ENCODE assay signal across 25 cellular contexts in genomic region chr22:23274146-23274526, GRCh38.
DNase-seq lines count a peak whose midpoint lies in the region; ATAC-seq lines count a peak whose summit lies in the region.
"Had no signal": no experiment of that assay in that cellular context is flagged by ENCODE, and none has a peak within 500 bp of the region (broad histone marks: within the 10 kb centered on the region; RNA-seq: fewer than 3 reads in every experiment).

No MANE protein-coding gene starts in this region.

- H3K4me3 Mint-ChIP-seq in stimulated activated naive CD8-positive, alpha-beta T cell treated with anti-CD3 and anti-CD28 coated beads, Interleukin-15, Interleukin-2, amounts not matched to agents 100 ng/mL and 50 ng/mL, for 24 hours = no peak overlapping the region
- no peak overlapping the region for H3K4me3 Mint-ChIP-seq in stimulated activated naive CD8-positive, alpha-beta T cell treated with anti-CD3 and anti-CD28 coated beads, Interleukin-15, amount 100 ng/mL, for 72 hours
- H3K4me3 Mint-ChIP-seq in T-helper 17 cell = peak overlapping the region; percentile 15
- no peak overlapping the region for H3K4me3 Mint-ChIP-seq in activated CD4-positive, alpha-beta memory T cell treated with anti-CD3 and anti-CD28 coated beads for 36 hours
- no peak overlapping the region for H3K4me3 Mint-ChIP-seq in activated CD4-positive, alpha-beta T cell treated with anti-CD3 and anti-CD28 coated beads, Interleukin-2, amount 10 ng/mL, durations not matched to agents 7 days and 5 days
- H3K4me3 Mint-ChIP-seq: CD4-positive, alpha-beta T cell had no signal

- no peak for ATAC-seq in stimulated activated naive CD8-positive, alpha-beta T cell treated with anti-CD3 and anti-CD28 coated beads, Interleukin-15, amount 100 ng/mL, for 72 hours
- no peak for ATAC-seq in T-helper 17 cell
- no peak for ATAC-seq in HG03196 (IDR thresholded peaks at IDR 0.05; ENCODE audit: unreplicated experiment)
- ATAC-seq: PC-3, Right ventricle myocardium inferior, SK-N-SH treated with all-trans-retinoic acid at 6 μM for 48 hours had no signal

- POLR2A ChIA-PET in activated CD4-positive, alpha-beta memory T cell treated with anti-CD3 and anti-CD28 coated beads for 36 hours (lab: Charles Lee) = no interaction called here
- POLR2A ChIA-PET in activated CD4-positive, alpha-beta T cell treated with anti-CD3 and anti-CD28 coated beads, Interleukin-2, amount 10 ng/mL, durations not matched to agents 7 days and 5 days (lab: Charles Lee) = no interaction called here

- peaks cover 15% of the 10 kb centered on the region for H3K36me3 Mint-ChIP-seq in stimulated activated naive CD8-positive, alpha-beta T cell treated with anti-CD3 and anti-CD28 coated beads, Interleukin-15, Interleukin-2, amounts not matched to agents 100 ng/mL and 50 ng/mL, for 24 hours (ENCODE audit: low read depth)
- no peaks in the 10 kb centered on the region for H3K36me3 Mint-ChIP-seq in T-helper 17 cell (ENCODE audit: low read depth)
- H3K36me3 Mint-ChIP-seq in activated CD4-positive, alpha-beta memory T cell treated with anti-CD3 and anti-CD28 coated beads for 36 hours = peaks cover 10% of the 10 kb centered on the region
- peaks cover 7% of the 10 kb centered on the region for H3K36me3 Mint-ChIP-seq in activated CD4-positive, alpha-beta T cell treated with anti-CD3 and anti-CD28 coated beads, Interleukin-2, amount 10 ng/mL, durations not matched to agents 7 days and 5 days (ENCODE audit: low read depth)

- intact Hi-C loops in head of caudate nucleus (cut with DNase I) = no loop called here
- intact Hi-C loops in activated CD4-positive, alpha-beta memory T cell treated with anti-CD3 and anti-CD28 coated beads for 36 hours (cut with micrococcal nuclease) = no loop called here

- H3K4me1 Mint-ChIP-seq in stimulated activated naive CD8-positive, alpha-beta T cell treated with anti-CD3 and anti-CD28 coated beads, Interleukin-15, Interleukin-2, amounts not matched to agents 100 ng/mL and 50 ng/mL, for 24 hours (ENCODE audit: low read depth) = peaks cover 29% of the 10 kb centered on the region
- H3K4me1 Mint-ChIP-seq in stimulated activated naive CD8-positive, alpha-beta T cell treated with anti-CD3 and anti-CD28 coated beads, Interleukin-15, amount 100 ng/mL, for 72 hours = peaks cover 10% of the 10 kb centered on the region
- H3K4me1 Mint-ChIP-seq in T-helper 17 cell = peaks cover 7% of the 10 kb centered on the region
- peaks cover 13% of the 10 kb centered on the region for H3K4me1 Mint-ChIP-seq in activated CD4-positive, alpha-beta memory T cell treated with anti-CD3 and anti-CD28 coated beads for 36 hours (ENCODE audit: low read depth)
- H3K4me1 Mint-ChIP-seq in activated CD4-positive, alpha-beta T cell treated with anti-CD3 and anti-CD28 coated beads, Interleukin-2, amount 10 ng/mL, durations not matched to agents 7 days and 5 days = peaks cover 5% of the 10 kb centered on the region

- DNase-seq in stimulated activated naive CD8-positive, alpha-beta T cell treated with anti-CD3 and anti-CD28 coated beads, Interleukin-15, amount 100 ng/mL, for 72 hours = no peak
- DNase-seq in T-helper 17 cell = no peak
- DNase-seq in head of caudate nucleus = peak in 39 of 42 donors; percentile 30 to 91 (median 68)
- no peak for DNase-seq in activated CD4-positive, alpha-beta memory T cell treated with anti-CD3 and anti-CD28 coated beads for 36 hours
- DNase-seq in activated CD4-positive, alpha-beta T cell treated with anti-CD3 and anti-CD28 coated beads, Interleukin-2, amount 10 ng/mL, durations not matched to agents 7 days and 5 days = no peak
- DNase-seq: CD4-positive, alpha-beta T cell; COR-L47; GM23248; H7; KG1; MM.1S; NCI-H1048; NCI-H1436; NCI-H1930; NCI-H2107; NCI-H446; NCI-H524 treated with DMSO at 0.1 percent for 48 hours; NCI-H774; PC-3; SJCRH30 had no signal

- no peaks in the 10 kb centered on the region for H3K9me3 Mint-ChIP-seq in stimulated activated naive CD8-positive, alpha-beta T cell treated with anti-CD3 and anti-CD28 coated beads, Interleukin-15, Interleukin-2, amounts not matched to agents 100 ng/mL and 50 ng/mL, for 24 hours
- no peaks in the 10 kb centered on the region for H3K9me3 Mint-ChIP-seq in stimulated activated naive CD8-positive, alpha-beta T cell treated with anti-CD3 and anti-CD28 coated beads, Interleukin-15, amount 100 ng/mL, for 72 hours
- H3K9me3 Mint-ChIP-seq in activated CD4-positive, alpha-beta memory T cell treated with anti-CD3 and anti-CD28 coated beads for 36 hours = no peaks in the 10 kb centered on the region
- H3K9me3 Mint-ChIP-seq in activated CD4-positive, alpha-beta T cell treated with anti-CD3 and anti-CD28 coated beads, Interleukin-2, amount 10 ng/mL, durations not matched to agents 7 days and 5 days = no peaks in the 10 kb centered on the region
- H3K9me3 Mint-ChIP-seq: CD4-positive, alpha-beta T cell had no signal

- CTCF ChIA-PET in activated CD4-positive, alpha-beta memory T cell treated with anti-CD3 and anti-CD28 coated beads for 36 hours (lab: Charles Lee) = no interaction called here
- CTCF ChIA-PET in activated CD4-positive, alpha-beta T cell treated with anti-CD3 and anti-CD28 coated beads, Interleukin-2, amount 10 ng/mL, durations not matched to agents 7 days and 5 days (lab: Charles Lee) = interaction anchor here (1.3 kb wide), 1 partner anchor 16 kb away, joined by 3 read pairs; no protein-coding TSS in a partner anchor

- no peaks in the 10 kb centered on the region for H3K27me3 Mint-ChIP-seq in stimulated activated naive CD8-positive, alpha-beta T cell treated with anti-CD3 and anti-CD28 coated beads, Interleukin-15, Interleukin-2, amounts not matched to agents 100 ng/mL and 50 ng/mL, for 24 hours
- H3K27me3 Mint-ChIP-seq in stimulated activated naive CD8-positive, alpha-beta T cell treated with anti-CD3 and anti-CD28 coated beads, Interleukin-15, amount 100 ng/mL, for 72 hours = no peaks in the 10 kb centered on the region
- H3K27me3 Mint-ChIP-seq in T-helper 17 cell = no peaks in the 10 kb centered on the region
- H3K27me3 Mint-ChIP-seq in activated CD4-positive, alpha-beta memory T cell treated with anti-CD3 and anti-CD28 coated beads for 36 hours = no peaks in the 10 kb centered on the region
- no peaks in the 10 kb centered on the region for H3K27me3 Mint-ChIP-seq in activated CD4-positive, alpha-beta T cell treated with anti-CD3 and anti-CD28 coated beads, Interleukin-2, amount 10 ng/mL, durations not matched to agents 7 days and 5 days
- H3K27me3 Mint-ChIP-seq: CD4-positive, alpha-beta T cell had no signal

- H3K9me3 ChIP-seq in T-helper 17 cell (ENCODE audit: control insufficient read depth, low read length, poor library complexity, severe bottlenecking) = no peaks in the 10 kb centered on the region
- H3K9me3 ChIP-seq: BLaER1 treated with 17β-estradiol and CSF1 and Interleukin-3, amounts not matched to agents 10 nM and 100 nM; SJCRH30 had no signal

- peak overlapping the region; percentile 34 for H3K27ac Mint-ChIP-seq in stimulated activated naive CD8-positive, alpha-beta T cell treated with anti-CD3 and anti-CD28 coated beads, Interleukin-15, Interleukin-2, amounts not matched to agents 100 ng/mL and 50 ng/mL, for 24 hours
- H3K27ac Mint-ChIP-seq in stimulated activated naive CD8-positive, alpha-beta T cell treated with anti-CD3 and anti-CD28 coated beads, Interleukin-15, amount 100 ng/mL, for 72 hours = peak overlapping the region in 1 of 2 donors; percentile 85
- H3K27ac Mint-ChIP-seq in T-helper 17 cell = no peak overlapping the region
- H3K27ac Mint-ChIP-seq in activated CD4-positive, alpha-beta memory T cell treated with anti-CD3 and anti-CD28 coated beads for 36 hours = no peak overlapping the region
- H3K27ac Mint-ChIP-seq in activated CD4-positive, alpha-beta T cell treated with anti-CD3 and anti-CD28 coated beads, Interleukin-2, amount 10 ng/mL, durations not matched to agents 7 days and 5 days = no peak overlapping the region
- H3K27ac Mint-ChIP-seq: CD4-positive, alpha-beta T cell had no signal

Comparison
In these comparisons a context has a peak if more than half of its experiments do, and no peak if none do; other contexts are left out.
1. DNase-seq: peak in head of caudate nucleus (39 of 42); none in stimulated activated naive CD8-positive, alpha-beta T cell treated with anti-CD3 and anti-CD28 coated beads, Interleukin-15, amount 100 ng/mL, for 72 hours (0 of 2), T-helper 17 cell (0 of 3), activated CD4-positive, alpha-beta memory T cell treated with anti-CD3 and anti-CD28 coated beads for 36 hours (single experiment) and activated CD4-positive, alpha-beta T cell treated with anti-CD3 and anti-CD28 coated beads, Interleukin-2, amount 10 ng/mL, durations not matched to agents 7 days and 5 days (single experiment).